In genomic region chr7:44380831-44381493, GRCh38 we compare ENCODE assay signal across 16 cellular contexts. TPM values are rescaled to one million over a fixed set of nuclear protein-coding genes. Genes with fewer than 3 reads are reported as not detected.
DNase-seq lines count a peak whose midpoint lies in the region; ATAC-seq and TF ChIP-seq lines count a peak whose summit lies in the region.
"Had no signal": no experiment of that assay in that cellular context is flagged by ENCODE, and none has a peak within 500 bp of the region (broad histone marks: within the 10 kb centered on the region; RNA-seq: fewer than 3 reads in every experiment).

No MANE protein-coding gene starts in this region.

- CTCF ChIA-PET in activated CD4-positive, alpha-beta memory T cell treated with anti-CD3 and anti-CD28 coated beads, Interleukin-2, amount 10 ng/mL, durations not matched to agents 7 days and 5 days (lab: Charles Lee) = no interaction called here
- CTCF ChIA-PET in activated CD4-positive, alpha-beta memory T cell treated with anti-CD3 and anti-CD28 coated beads for 36 hours (lab: Charles Lee) = no interaction called here
- CTCF ChIA-PET in activated CD4-positive, alpha-beta T cell treated with anti-CD3 and anti-CD28 coated beads for 36 hours (lab: Charles Lee) = interaction anchor here (0.7 kb wide), 1 partner anchor 10 kb away, joined by 3 read pairs; no protein-coding TSS in a partner anchor

- H3K4me3 ChIP-seq in fibroblast of pulmonary artery (replicated peaks; ENCODE audit: low read depth, low read length) (no peak overlapping the region), spleen (no peak overlapping the region)
- H3K4me3 ChIP-seq: thoracic aorta had no signal

- TF ChIP-seq POLR2A in spleen (IDR thresholded peaks at IDR 0.05) = no peak

- no peaks in the 10 kb centered on the region for H3K4me1 Mint-ChIP-seq in activated CD4-positive, alpha-beta memory T cell treated with anti-CD3 and anti-CD28 coated beads, Interleukin-2, amount 10 ng/mL, durations not matched to agents 7 days and 5 days
- H3K4me1 Mint-ChIP-seq in activated CD4-positive, alpha-beta memory T cell treated with anti-CD3 and anti-CD28 coated beads for 36 hours (ENCODE audit: low read depth) = no peaks in the 10 kb centered on the region
- peaks cover 3% of the 10 kb centered on the region for H3K4me1 Mint-ChIP-seq in activated T-helper 17 cell treated with anti-CD3 and anti-CD28 coated beads, Interleukin-2, amount 50 U/mL, for 72 hours
- H3K4me1 Mint-ChIP-seq in activated CD4-positive, alpha-beta T cell treated with anti-CD3 and anti-CD28 coated beads for 36 hours = no peaks in the 10 kb centered on the region

- POLR2A ChIA-PET in activated CD4-positive, alpha-beta memory T cell treated with anti-CD3 and anti-CD28 coated beads, Interleukin-2, amount 10 ng/mL, durations not matched to agents 7 days and 5 days (lab: Charles Lee) = interaction anchor here (1.2 kb wide), 1 partner anchor 19 kb away, joined by 3 read pairs; no protein-coding TSS in a partner anchor
- POLR2A ChIA-PET in activated CD4-positive, alpha-beta memory T cell treated with anti-CD3 and anti-CD28 coated beads for 36 hours (lab: Charles Lee) = no interaction called here
- POLR2A ChIA-PET in activated CD4-positive, alpha-beta T cell treated with anti-CD3 and anti-CD28 coated beads for 36 hours (lab: Charles Lee) = no interaction called here

- H3K27ac Mint-ChIP-seq in activated CD4-positive, alpha-beta memory T cell treated with anti-CD3 and anti-CD28 coated beads, Interleukin-2, amount 10 ng/mL, durations not matched to agents 7 days and 5 days = no peak overlapping the region
- H3K27ac Mint-ChIP-seq in activated CD4-positive, alpha-beta memory T cell treated with anti-CD3 and anti-CD28 coated beads for 36 hours = no peak overlapping the region
- H3K27ac Mint-ChIP-seq in activated T-helper 17 cell treated with anti-CD3 and anti-CD28 coated beads, Interleukin-2, amount 50 U/mL, for 72 hours = peak overlapping the region; percentile 70
- H3K27ac Mint-ChIP-seq in activated CD4-positive, alpha-beta T cell treated with anti-CD3 and anti-CD28 coated beads for 36 hours = no peak overlapping the region
- H3K27ac Mint-ChIP-seq: activated T-helper 1 cell treated with anti-CD3 and anti-CD28 coated beads, Interleukin-12 subunit alpha, Interleukin-12 subunit beta, Interleukin-2, Interleukin-4 antibody, amounts not matched to agents 30 ng/mL and 10 ng/mL and 1 ng/mL, durations not matched to agents 14 hours and 24 hours and 36 hours had no signal

- H3K9me3 Mint-ChIP-seq in activated CD4-positive, alpha-beta memory T cell treated with anti-CD3 and anti-CD28 coated beads, Interleukin-2, amount 10 ng/mL, durations not matched to agents 7 days and 5 days = no peaks in the 10 kb centered on the region
- H3K9me3 Mint-ChIP-seq in activated CD4-positive, alpha-beta memory T cell treated with anti-CD3 and anti-CD28 coated beads for 36 hours = no peaks in the 10 kb centered on the region
- H3K9me3 Mint-ChIP-seq in activated T-helper 17 cell treated with anti-CD3 and anti-CD28 coated beads, Interleukin-2, amount 50 U/mL, for 72 hours = no peaks in the 10 kb centered on the region
- H3K9me3 Mint-ChIP-seq in activated CD4-positive, alpha-beta T cell treated with anti-CD3 and anti-CD28 coated beads for 36 hours (ENCODE audit: low read depth) = no peaks in the 10 kb centered on the region
- H3K9me3 Mint-ChIP-seq: activated T-helper 1 cell treated with anti-CD3 and anti-CD28 coated beads, Interleukin-12 subunit alpha, Interleukin-12 subunit beta, Interleukin-2, Interleukin-4 antibody, amounts not matched to agents 30 ng/mL and 10 ng/mL and 1 ng/mL, durations not matched to agents 14 hours and 24 hours and 36 hours; natural killer cell treated with Interleukin-12 subunit alpha and Interleukin-12 subunit beta and Interleukin-15 and Interleukin-18, amount 100 ng/mL, for 72 hours had no signal

- peak; percentile 15 for DNase-seq in activated CD4-positive, alpha-beta memory T cell treated with anti-CD3 and anti-CD28 coated beads, Interleukin-2, amount 10 ng/mL, durations not matched to agents 7 days and 5 days
- no peak for DNase-seq in activated CD4-positive, alpha-beta memory T cell treated with anti-CD3 and anti-CD28 coated beads for 36 hours
- DNase-seq in fibroblast of pulmonary artery (ENCODE audit: low read depth) (peak; percentile 40), spleen (peak; percentile 64), NCI-H2196 treated with DMSO at 0.1 percent for 48 hours (lab: John Stamatoyannopoulos, UW; ENCODE audit: unreplicated experiment) (no peak)
- DNase-seq in activated CD4-positive, alpha-beta T cell treated with anti-CD3 and anti-CD28 coated beads for 36 hours = no peak
- DNase-seq: 8988T, Caco-2, cerebellar nuclear complex had no signal

- ATAC-seq in activated T-helper 17 cell treated with anti-CD3 and anti-CD28 coated beads, Interleukin-2, amount 50 U/mL, for 72 hours (replicated peaks) = no peak
- no peak for ATAC-seq in HG03520 (IDR thresholded peaks at IDR 0.05; ENCODE audit: unreplicated experiment)
- no peak for ATAC-seq in activated CD4-positive, alpha-beta T cell treated with anti-CD3 and anti-CD28 coated beads for 36 hours
- ATAC-seq: activated CD4-positive, CD25-positive, alpha-beta regulatory T cell treated with anti-CD3 and anti-CD28 coated beads, Interleukin-2, amount 50 U/mL, for 24 hours; natural killer cell treated with Interleukin-12 subunit alpha and Interleukin-12 subunit beta and Interleukin-15 and Interleukin-18, amount 100 ng/mL, for 72 hours had no signal

- H3K36me3 ChIP-seq in spleen = peaks cover 0 to 55% (median 34%) of the 10 kb centered on the region in 6 donors
- H3K36me3 ChIP-seq: thoracic aorta had no signal

- H3K9me3 ChIP-seq in spleen = no peaks in the 10 kb centered on the region
- H3K9me3 ChIP-seq: Caco-2, thoracic aorta had no signal

- WGBS in spleen, 5 donors = 89 to 95% (median 94%) methylated on average over 4 of the region's 4 CpGs

- peaks cover 8% of the 10 kb centered on the region for H3K36me3 Mint-ChIP-seq in activated CD4-positive, alpha-beta memory T cell treated with anti-CD3 and anti-CD28 coated beads, Interleukin-2, amount 10 ng/mL, durations not matched to agents 7 days and 5 days (ENCODE audit: low read depth)
- H3K36me3 Mint-ChIP-seq in activated CD4-positive, alpha-beta memory T cell treated with anti-CD3 and anti-CD28 coated beads for 36 hours = no peaks in the 10 kb centered on the region
- peaks cover 42% of the 10 kb centered on the region for H3K36me3 Mint-ChIP-seq in activated T-helper 17 cell treated with anti-CD3 and anti-CD28 coated beads, Interleukin-2, amount 50 U/mL, for 72 hours (ENCODE audit: low read depth)
- peaks cover 3% of the 10 kb centered on the region for H3K36me3 Mint-ChIP-seq in activated CD4-positive, alpha-beta T cell treated with anti-CD3 and anti-CD28 coated beads for 36 hours (ENCODE audit: low read depth)

- H3K27me3 ChIP-seq in spleen (replicated peaks in 1 of 7) = no peaks in the 10 kb centered on the region

- peaks cover 0 to 18% (median 2%) of the 10 kb centered on the region in 6 donors for H3K4me1 ChIP-seq in spleen
- H3K4me1 ChIP-seq: Caco-2 had no signal

- no peaks in the 10 kb centered on the region for H3K27me3 Mint-ChIP-seq in activated CD4-positive, alpha-beta memory T cell treated with anti-CD3 and anti-CD28 coated beads, Interleukin-2, amount 10 ng/mL, durations not matched to agents 7 days and 5 days
- H3K27me3 Mint-ChIP-seq in activated CD4-positive, alpha-beta memory T cell treated with anti-CD3 and anti-CD28 coated beads for 36 hours = no peaks in the 10 kb centered on the region
- no peaks in the 10 kb centered on the region for H3K27me3 Mint-ChIP-seq in activated T-helper 17 cell treated with anti-CD3 and anti-CD28 coated beads, Interleukin-2, amount 50 U/mL, for 72 hours
- H3K27me3 Mint-ChIP-seq in activated CD4-positive, alpha-beta T cell treated with anti-CD3 and anti-CD28 coated beads for 36 hours = no peaks in the 10 kb centered on the region
- H3K27me3 Mint-ChIP-seq: natural killer cell treated with Interleukin-12 subunit alpha and Interleukin-12 subunit beta and Interleukin-15 and Interleukin-18, amount 100 ng/mL, for 72 hours had no signal

- TF ChIP-seq CTCF in fibroblast of pulmonary artery (IDR thresholded peaks at IDR 0.05; ENCODE audit: low read length, missing control alignments) (no peak), spleen (IDR thresholded peaks at IDR 0.05 in 8 of 11, conservative IDR thresholded peaks at IDR 0.05 in 3 of 11) (no peak)

- H3K27ac ChIP-seq in spleen = no peak overlapping the region

- intact Hi-C loops in activated CD4-positive, alpha-beta memory T cell treated with anti-CD3 and anti-CD28 coated beads for 36 hours (cut with micrococcal nuclease) = no loop called here
- intact Hi-C loops in spleen (cut with DNase I; ENCODE audit: low total_unique reads) = no loop called here
- intact Hi-C loops in activated CD4-positive, alpha-beta T cell treated with anti-CD3 and anti-CD28 coated beads for 36 hours (cut with DNase I, micrococcal nuclease) = no loop called here

- no peak overlapping the region for H3K4me3 Mint-ChIP-seq in activated CD4-positive, alpha-beta memory T cell treated with anti-CD3 and anti-CD28 coated beads, Interleukin-2, amount 10 ng/mL, durations not matched to agents 7 days and 5 days
- no peak overlapping the region for H3K4me3 Mint-ChIP-seq in activated CD4-positive, alpha-beta memory T cell treated with anti-CD3 and anti-CD28 coated beads for 36 hours
- no peak overlapping the region for H3K4me3 Mint-ChIP-seq in activated T-helper 17 cell treated with anti-CD3 and anti-CD28 coated beads, Interleukin-2, amount 50 U/mL, for 72 hours
- no peak overlapping the region for H3K4me3 Mint-ChIP-seq in activated CD4-positive, alpha-beta T cell treated with anti-CD3 and anti-CD28 coated beads for 36 hours
- H3K4me3 Mint-ChIP-seq: activated T-helper 1 cell treated with anti-CD3 and anti-CD28 coated beads, Interleukin-12 subunit alpha, Interleukin-12 subunit beta, Interleukin-2, Interleukin-4 antibody, amounts not matched to agents 30 ng/mL and 10 ng/mL and 1 ng/mL, durations not matched to agents 14 hours and 24 hours and 36 hours; natural killer cell treated with Interleukin-12 subunit alpha and Interleukin-12 subunit beta and Interleukin-15 and Interleukin-18, amount 100 ng/mL, for 72 hours had no signal

RNA-seq across cellular contexts. Expression of gene CAMK2B, which starts 55.6 kb away (rescaled TPM):
- under 1 TPM in 1 of 2 experiments, not detected in 1; 0.10 TPM for total RNA-seq in activated CD4-positive, alpha-beta memory T cell treated with anti-CD3 and anti-CD28 coated beads, Interleukin-2, amount 10 ng/mL, durations not matched to agents 7 days and 5 days
- under 1 TPM; 0.46 to 0.76 TPM for total RNA-seq in activated CD4-positive, alpha-beta memory T cell treated with anti-CD3 and anti-CD28 coated beads for 36 hours
- 1 to 10 TPM; 1.0 to 1.7 TPM for total RNA-seq in activated T-helper 17 cell treated with anti-CD3 and anti-CD28 coated beads, Interleukin-2, amount 50 U/mL, for 72 hours
- total RNA-seq in spleen = 1 to 10 TPM in 1 of 7 donors, under 1 TPM in 4, not detected in 2; 0.20 to 2.9 (median 0.29) TPM
- polyA plus RNA-seq in spleen = 1 to 10 TPM in 1 of 3 donors, under 1 TPM in 2; 0.57 to 1.1 (median 0.65) TPM
- total RNA-seq in activated CD4-positive, alpha-beta T cell treated with anti-CD3 and anti-CD28 coated beads for 36 hours = 1 to 10 TPM; 1.1 to 1.8 TPM
- total RNA-seq: Caco-2, kidney epithelial cell had no signal

Comparison
In these comparisons a context has a peak if more than half of its experiments do, and no peak if none do; other contexts are left out.
1. DNase-seq: peak in activated CD4-positive, alpha-beta memory T cell treated with anti-CD3 and anti-CD28 coated beads, Interleukin-2, amount 10 ng/mL, durations not matched to agents 7 days and 5 days (single experiment), fibroblast of pulmonary artery (single experiment) and spleen (single experiment); none in activated CD4-positive, alpha-beta memory T cell treated with anti-CD3 and anti-CD28 coated beads for 36 hours (single experiment), NCI-H2196 treated with DMSO at 0.1 percent for 48 hours (single experiment) and activated CD4-positive, alpha-beta T cell treated with anti-CD3 and anti-CD28 coated beads for 36 hours (single experiment).